In genomic region chr5:150484964-150485769, GRCh38 we compare ENCODE assay signal across 8 cellular contexts. TPM values are rescaled to one million over a fixed set of nuclear protein-coding genes. Genes with fewer than 3 reads are reported as not detected.
DNase-seq lines count a peak whose midpoint lies in the region; ATAC-seq and TF ChIP-seq lines count a peak whose summit lies in the region.

No MANE protein-coding gene starts in this region.

- no peak for TF ChIP-seq EP300 in SK-N-SH (IDR thresholded peaks at IDR 0.05; ENCODE audit: borderline replicate concordance in 1 of 2, low read depth in 1 of 2, low read length in 1 of 2)

- H3K27ac ChIP-seq in SK-N-SH (ENCODE audit: low read depth in 2 of 2, low read length in 1 of 2): peak overlapping the region; percentile 80 to 92

- H3K9me3 ChIP-seq in HAP-1: no peaks in the 10 kb centered on the region
- H3K9me3 ChIP-seq in SK-N-SH: no peaks in the 10 kb centered on the region

- H3K27me3 ChIP-seq in HAP-1 (ENCODE audit: low read depth) (no peaks in the 10 kb centered on the region), SK-N-SH (ENCODE audit: insufficient read depth) (no peaks in the 10 kb centered on the region)

- peak overlapping the region; percentile 98 for H3K4me2 ChIP-seq in SK-N-SH

- TF ChIP-seq CTCF in SK-N-SH (IDR thresholded peaks at IDR 0.05) (no peak), foreskin fibroblast (IDR thresholded peaks at IDR 0.05; ENCODE audit: low read depth, low read length) (no peak)

- CTCF ChIA-PET in SK-N-SH (lab: Yijun Ruan, JAX): interaction anchor here (0.7 to 5.1 kb wide), 14 partner anchors 11 to 92 kb away, joined by 3 to 14 read pairs (median 4); partner anchors contain the start of gene RPS14

- in situ Hi-C loops in HAP-1 (cut with MboI; ENCODE audit: low sequenced_read_pairs): no loop called here

- POLR2A ChIA-PET in SK-N-SH (lab: Yijun Ruan, JAX): interaction anchor here (3.2 kb wide), 1 partner anchor 36 kb away, joined by 16 read pairs; the partner anchor contains the start of gene RPS14

- H3K36me3 ChIP-seq in HAP-1 (replicated peaks): no peaks in the 10 kb centered on the region; the same call in 1 of the 2 replicates
- no peaks in the 10 kb centered on the region for H3K36me3 ChIP-seq in SK-N-SH (replicated peaks in 1 of 2; ENCODE audit: control insufficient read depth in 1 of 2, insufficient read depth in 2 of 2, low read length in 1 of 2)

- TF ChIP-seq RAD21 in SK-N-SH (IDR thresholded peaks at IDR 0.05; ENCODE audit: low read length): no peak

- WGBS in SK-N-SH (ENCODE audit: low lambda C conversion rate): 13% methylated on average over 23 of the region's 33 CpGs

- intact Hi-C loops in sciatic nerve (cut with DNase I): loop anchor here (10.0 kb wide), 1 partner anchor 50 kb away; no protein-coding TSS in a partner anchor

- ATAC-seq in sciatic nerve: peak; percentile 2

- H4K20me1 ChIP-seq in SK-N-SH (ENCODE audit: insufficient read depth): peaks cover 28% of the 10 kb centered on the region

- DNase-seq in HAP-1 (ENCODE audit: low spot score in 2 of 2) (peak in 1 of 2 experiments; percentile 14), SK-N-SH (no peak), foreskin fibroblast (no peak), sciatic nerve (ENCODE audit: low spot score) (no peak), pons (ENCODE audit: low spot score) (no peak), mucosa of gallbladder (ENCODE audit: low spot score) (no peak), COLO668 (lab: John Stamatoyannopoulos, UW; ENCODE audit: unreplicated experiment) (no peak)
- no peak for DNase-seq in activated effector memory CD4-positive, alpha-beta T cell treated with anti-CD3 and anti-CD28 coated beads, Interleukin-2, amount 50 U/mL, for 16 hours

- H3F3A ChIP-seq in SK-N-SH (replicated peaks; ENCODE audit: insufficient read depth): peaks cover 35% of the 10 kb centered on the region

- H3K4me1 ChIP-seq in HAP-1: peaks cover 4% of the 10 kb centered on the region; the same call in 1 of the 2 replicates
- peaks cover 23 to 39% of the 10 kb centered on the region in 2 experiments for H3K4me1 ChIP-seq in SK-N-SH (ENCODE audit: control insufficient read depth in 1 of 2, insufficient read depth in 2 of 2, low read depth in 1 of 2, low read length in 1 of 2)

- H2AFZ ChIP-seq in SK-N-SH (ENCODE audit: low read depth): peak overlapping the region; percentile 77

- peaks cover 55% of the 10 kb centered on the region for H3K79me2 ChIP-seq in SK-N-SH (ENCODE audit: insufficient read depth)

- H3K9me2 ChIP-seq in SK-N-SH: no peaks in the 10 kb centered on the region

- peak overlapping the region; percentile 99 for H3K9ac ChIP-seq in SK-N-SH

- H3K4me3 ChIP-seq in HAP-1 (peak overlapping the region; percentile 81), SK-N-SH (ENCODE audit: low read depth in 2 of 2, low read length in 1 of 2) (peak overlapping the region; percentile 86 to 89), foreskin fibroblast (ENCODE audit: low read depth in 1 of 2, low read length in 2 of 2) (peak overlapping the region; percentile 58 to 88)

TF ChIP-seq in SK-N-SH, 30 proteins besides CTCF, POLR2A, EP300 and RAD21:
- TF ChIP-seq CHD2 (IDR thresholded peaks at IDR 0.05; ENCODE audit: low read length, partially characterized antibody): no peak
- TF ChIP-seq GABPA (IDR thresholded peaks at IDR 0.05; ENCODE audit: low read depth): no peak
- 0 out of 2 replicates have a peak, but pooled peaks have one; percentile 12 for TF ChIP-seq MAX (IDR thresholded peaks at IDR 0.05; ENCODE audit: low read depth)
- TF ChIP-seq MXI1 (IDR thresholded peaks at IDR 0.05; ENCODE audit: low read depth, low read length): no peak; the same call in 1 of the 2 replicates
- TF ChIP-seq EZH2phosphoT487 (IDR thresholded peaks at IDR 0.05; ENCODE audit: borderline replicate concordance, low read depth): no peak
- TF ChIP-seq FOXJ3 (CRISPR knock-in tag; IDR thresholded peaks at IDR 0.05): no peak
- no peak for TF ChIP-seq TAF1 (IDR thresholded peaks at IDR 0.05; ENCODE audit: borderline replicate concordance, low read depth, low read length)
- no peak for TF ChIP-seq NRF1 (IDR thresholded peaks at IDR 0.05; ENCODE audit: low read depth, low read length)
- no peak for TF ChIP-seq USF1 (IDR thresholded peaks at IDR 0.05; ENCODE audit: borderline replicate concordance, low read depth)
- no peak for TF ChIP-seq POLR2AphosphoS5 (IDR thresholded peaks at IDR 0.05; ENCODE audit: low read depth, low read length)
- 0 out of 2 replicates have a peak, but pooled peaks have one; percentile 33 for TF ChIP-seq SIN3A (IDR thresholded peaks at IDR 0.05; ENCODE audit: borderline replicate concordance, low read depth, low read length)
TF ChIP-seq in SK-N-SH: peak in this region for 2.

RNA-seq across cellular contexts. Expression of gene NDST1, which starts 22.8 kb away (rescaled TPM):
- 29.2 and 33.8 TPM in 2 replicates for polyA plus RNA-seq in SK-N-SH (2012; rRNA removed)
- polyA plus RNA-seq in SK-N-SH (2012; cell fraction: cytosol; rRNA removed): 13.8 and 22.5 TPM in 2 replicates
- polyA plus RNA-seq in SK-N-SH (2012; cell fraction: nucleus; rRNA removed): 32.7 and 39.0 TPM in 2 replicates
- total RNA-seq in sciatic nerve (109 TPM), mucosa of gallbladder (80.7 TPM)

RNA-seq across cellular contexts. Expression of gene RPS14, which starts 35.6 kb away (rescaled TPM):
- 10,227 and 11,441 TPM in 2 replicates for polyA plus RNA-seq in SK-N-SH (2012; rRNA removed)
- 12,920 and 13,251 TPM in 2 replicates for polyA plus RNA-seq in SK-N-SH (2012; cell fraction: cytosol; rRNA removed)
- 1,878 and 2,730 TPM in 2 replicates for polyA plus RNA-seq in SK-N-SH (2012; cell fraction: nucleus; rRNA removed)
- total RNA-seq in sciatic nerve (1,412 TPM), mucosa of gallbladder (1,424 TPM)
